ENCODE assay signal across 16 cellular contexts in genomic region chr12:122028165-122028591, GRCh38. TPM values are rescaled to one million over a fixed set of nuclear protein-coding genes. Genes with fewer than 3 reads are reported as not detected.
DNase-seq lines count a peak whose midpoint lies in the region; ATAC-seq and TF ChIP-seq lines count a peak whose summit lies in the region.
"Had no signal": no experiment of that assay in that cellular context is flagged by ENCODE, and none has a peak within 500 bp of the region (broad histone marks: within the 10 kb centered on the region; RNA-seq: fewer than 3 reads in every experiment).

No MANE protein-coding gene starts in this region.

- no peak for ATAC-seq in HG03097 (IDR thresholded peaks at IDR 0.05; ENCODE audit: low FRiP score, unreplicated experiment)
- no peak for ATAC-seq in HG03565 (IDR thresholded peaks at IDR 0.05; ENCODE audit: unreplicated experiment)
- no peak for ATAC-seq in HG02885 (IDR thresholded peaks at IDR 0.05; ENCODE audit: poor library complexity, unreplicated experiment)

- H3F3A ChIP-seq in SU-DHL-6 (ENCODE audit: insufficient read depth), result peaks cover 83% of the 10 kb centered on the region

- intact Hi-C loops in testis (cut with DNase I; ENCODE audit: low total_unique reads), result loop anchor here (10.0 kb wide), 1 partner anchor 103 kb away; no protein-coding TSS in a partner anchor

- TF ChIP-seq POLR2A in testis (IDR thresholded peaks at IDR 0.05), result no peak

- peak overlapping the region; percentile 99 for H3K4me2 ChIP-seq in SU-DHL-6 (ENCODE audit: low read depth, low read length, poor library complexity, severe bottlenecking)
- H3K4me2 ChIP-seq in skeletal muscle satellite cell (ENCODE audit: low read length), result peak overlapping the region; percentile 72

- H3K4me3 ChIP-seq in SU-DHL-6 (ENCODE audit: insufficient read depth, low read length, poor library complexity, severe bottlenecking) (peak overlapping the region; percentile 28), fibroblast of mammary gland (ENCODE audit: control insufficient read depth, low read depth, low read length) (no peak overlapping the region), skeletal muscle satellite cell (ENCODE audit: low read length) (peak overlapping the region; percentile 33), testis (no peak overlapping the region)
- H3K4me3 ChIP-seq: skin epidermis had no signal

- H2AFZ ChIP-seq in SU-DHL-6 (ENCODE audit: low read depth, low read length, severe bottlenecking), result no peak overlapping the region

- H3K4me1 ChIP-seq in skeletal muscle satellite cell (ENCODE audit: control insufficient read depth, insufficient read depth, low read length) (peaks cover 48% of the 10 kb centered on the region), testis (peaks cover 14% of the 10 kb centered on the region)

- H3K27ac ChIP-seq in SU-DHL-6 (ENCODE audit: low read depth, low read length) (peak overlapping the region; percentile 100), testis (no peak overlapping the region)

- DNase-seq in HT1080 (ENCODE audit: low read depth) (peak; percentile 21), fibroblast of mammary gland (ENCODE audit: low read depth) (peak; percentile 44), testis (no peak)
- DNase-seq: activated CD8-positive, alpha-beta memory T cell treated with anti-CD3 and anti-CD28 coated beads, Interleukin-2, amount 50 U/mL, for 48 hours; activated naive CD8-positive, alpha-beta T cell treated with anti-CD3 and anti-CD28 coated beads for 36 hours; CD8-positive, alpha-beta memory T cell; cortex of kidney; foreskin melanocyte; NCI-H1105 treated with DMSO at 0.1 percent for 48 hours; NCI-H526 treated with DMSO at 0.1 percent for 48 hours had no signal

- no peaks in the 10 kb centered on the region for H3K9me3 ChIP-seq in SU-DHL-6 (ENCODE audit: insufficient read depth, low read length)
- H3K9me3 ChIP-seq in skeletal muscle satellite cell (replicated peaks; ENCODE audit: low read length), result no peaks in the 10 kb centered on the region
- no peaks in the 10 kb centered on the region for H3K9me3 ChIP-seq in testis

- no peaks in the 10 kb centered on the region for H3K9me2 ChIP-seq in SU-DHL-6 (replicated peaks; ENCODE audit: insufficient read depth, low read length)

- H3K27me3 ChIP-seq in SU-DHL-6 (ENCODE audit: low read length), result no peaks in the 10 kb centered on the region
- no peaks in the 10 kb centered on the region for H3K27me3 ChIP-seq in skeletal muscle satellite cell (ENCODE audit: control insufficient read depth, insufficient read depth, low read length)
- no peaks in the 10 kb centered on the region for H3K27me3 ChIP-seq in testis

- H4K20me1 ChIP-seq in SU-DHL-6 (ENCODE audit: low read depth, low read length), result no peaks in the 10 kb centered on the region; the same call in 1 of the 2 replicates

- peak overlapping the region; percentile 68 for H3K9ac ChIP-seq in SU-DHL-6 (ENCODE audit: low read length)
- H3K9ac ChIP-seq in skeletal muscle satellite cell (ENCODE audit: low read depth, low read length), result no peak overlapping the region

- 79 to 86% methylated on average over 8 of the region's 8 CpGs for WGBS in testis, 2 donors

- H3K36me3 ChIP-seq in SU-DHL-6 (ENCODE audit: low read length) (peaks cover 14% of the 10 kb centered on the region), skeletal muscle satellite cell (ENCODE audit: insufficient read depth, low read length) (no peaks in the 10 kb centered on the region), testis (ENCODE audit: low read depth, missing control alignments) (no peaks in the 10 kb centered on the region)

- TF ChIP-seq CTCF in SU-DHL-6 (IDR thresholded peaks at IDR 0.05; ENCODE audit: insufficient read depth, low read length, poor library complexity, severe bottlenecking) (no peak), fibroblast of mammary gland (conservative IDR thresholded peaks at IDR 0.05; ENCODE audit: control insufficient read depth, insufficient read depth, low read depth, low read length) (no peak), testis (IDR thresholded peaks at IDR 0.05) (no peak)

- peaks cover 98% of the 10 kb centered on the region for H3K79me2 ChIP-seq in SU-DHL-6 (ENCODE audit: insufficient read depth, low read length)

RNA-seq across cellular contexts. Expression of gene BCL7A, which starts 6.5 kb away (rescaled TPM):
- 7.2 and 10.3 TPM in 2 replicates for total RNA-seq in HT1080 (2014; rRNA removed; shearing (Covaris generic))
- polyA plus RNA-seq in HT1080 (2015; cell fraction: cytosol; rRNA removed), result 12.7 and 14.6 TPM in 2 replicates
- polyA plus RNA-seq in HT1080 (2015; cell fraction: nucleus; rRNA removed), result 9.9 and 12.1 TPM in 2 replicates
- total RNA-seq in skeletal muscle satellite cell (2012; rRNA removed), result 2.8 and 3.0 TPM in 2 replicates
- total RNA-seq in testis, result 10 to 100 TPM; 10.2 to 11.1 TPM
- 5.9 TPM for polyA plus RNA-seq in testis (ENCODE audit: insufficient read depth, low read depth, low replicate concordance)

RNA-seq across cellular contexts. Expression of gene MLXIP, which starts 50.4 kb away (rescaled TPM):
- 7.8 and 10.9 TPM in 2 replicates for total RNA-seq in HT1080 (2014; rRNA removed; shearing (Covaris generic))
- 14.3 and 18.6 TPM in 2 replicates for polyA plus RNA-seq in HT1080 (2015; cell fraction: cytosol; rRNA removed)
- polyA plus RNA-seq in HT1080 (2015; cell fraction: nucleus; rRNA removed), result 30.5 and 36.4 TPM in 2 replicates
- 12.0 and 17.0 TPM in 2 replicates for total RNA-seq in skeletal muscle satellite cell (2012; rRNA removed)
- total RNA-seq in testis, result 10 to 100 TPM; 61.2 to 67.9 TPM
- 39.9 TPM for polyA plus RNA-seq in testis (ENCODE audit: insufficient read depth, low read depth, low replicate concordance)

Comparison
In these comparisons a context has a peak if more than half of its experiments do, and no peak if none do; other contexts are left out.
1. H3K4me3 ChIP-seq: peak in SU-DHL-6 (single experiment) and skeletal muscle satellite cell (single experiment); none in fibroblast of mammary gland (single experiment) and testis (0 of 2).